22 cellular contexts compared by ENCODE assay signal in the genomic region with DNA sequence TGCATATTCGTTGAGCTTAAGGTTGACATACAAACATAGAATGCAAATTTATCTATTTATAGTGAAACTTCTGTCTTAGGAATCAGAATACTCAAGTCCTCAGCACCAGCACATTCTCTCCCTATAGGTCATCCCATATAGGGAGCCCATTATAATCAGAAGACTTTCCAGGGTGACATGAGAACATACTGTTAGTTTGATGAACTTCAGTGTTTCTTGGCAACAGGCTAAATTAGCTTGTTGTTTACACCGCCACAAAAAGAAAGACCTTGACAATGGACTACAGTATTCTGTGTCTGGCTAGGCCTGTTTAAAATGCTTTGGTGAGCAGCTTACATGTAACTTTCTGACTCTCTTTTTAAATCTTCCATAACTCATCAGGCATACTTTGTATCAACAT.
DNase-seq lines count a peak whose midpoint lies in the region.
"Had no signal": no experiment of that assay in that cellular context is flagged by ENCODE, and none has a peak within 500 bp of the region (broad histone marks: within the 10 kb centered on the region; RNA-seq: fewer than 3 reads in every experiment).

No MANE protein-coding gene starts in this region.

- no peak overlapping the region for H3K9ac ChIP-seq in mesenchymal stem cell (ENCODE audit: low read length)
- H3K9ac ChIP-seq: BLaER1 had no signal

- H3K79me1 ChIP-seq in mesenchymal stem cell (replicated peaks; ENCODE audit: low read length, poor library complexity, severe bottlenecking), result no peaks in the 10 kb centered on the region

- H3K27ac ChIP-seq in mesenchymal stem cell (ENCODE audit: low read length, poor library complexity, severe bottlenecking), result no peak overlapping the region
- H3K27ac ChIP-seq: BLaER1 had no signal

- no peaks in the 10 kb centered on the region for H3K36me3 ChIP-seq in mesenchymal stem cell (ENCODE audit: control insufficient read depth in 1 of 2, insufficient read depth in 2 of 2, low read depth in 1 of 2, low read length in 2 of 2)
- H3K36me3 ChIP-seq: BE2C, BLaER1 had no signal

- H3K14ac ChIP-seq in mesenchymal stem cell (ENCODE audit: low read length in 2 of 2), result no peak overlapping the region

- H3K4me1 ChIP-seq in mesenchymal stem cell (ENCODE audit: control insufficient read depth, insufficient read depth, low read depth, low read length), result peaks cover 1% of the 10 kb centered on the region
- H3K4me1 ChIP-seq: BE2C, BLaER1 had no signal

- in situ Hi-C loops in SK-MEL-5 (cut with HindIII; ENCODE audit: low pct_unique_long_range_greater_than_20kb, low sequenced_read_pairs), result no loop called here

- H3K4me3 ChIP-seq in mesenchymal stem cell (ENCODE audit: insufficient read depth in 1 of 2, low read depth in 1 of 2, low read length in 2 of 2), result no peak overlapping the region
- H3K4me3 ChIP-seq: BLaER1, GM12878 had no signal

- no peak overlapping the region for H4K91ac ChIP-seq in mesenchymal stem cell (ENCODE audit: low read length)

- H2AFZ ChIP-seq in mesenchymal stem cell (ENCODE audit: low read depth, low read length), result no peak overlapping the region

- H2BK120ac ChIP-seq in mesenchymal stem cell (ENCODE audit: low read depth, low read length), result no peak overlapping the region

- no peak overlapping the region for H2BK15ac ChIP-seq in mesenchymal stem cell (ENCODE audit: low read depth, poor library complexity, severe bottlenecking)

- no peak overlapping the region for H3K18ac ChIP-seq in mesenchymal stem cell (ENCODE audit: low read depth in 1 of 2, low read length in 2 of 2)

- no peaks in the 10 kb centered on the region for H3K27me3 ChIP-seq in mesenchymal stem cell (ENCODE audit: control insufficient read depth in 1 of 2, insufficient read depth in 1 of 2, low read length in 2 of 2)
- H3K27me3 ChIP-seq: BE2C, BLaER1 had no signal

- no peak overlapping the region for H2AK5ac ChIP-seq in mesenchymal stem cell (ENCODE audit: low read length, severe bottlenecking)

- WGBS in mesenchymal stem cell, result 100% methylated on average over 1 of the region's 2 CpGs

- DNase-seq in SK-MEL-5 (ENCODE audit: low read depth, low spot score) (peak; percentile 22), foreskin melanocyte (peak; percentile 92), pons (ENCODE audit: low spot score) (peak; percentile 15), mesenchymal stem cell (no peak)
- DNase-seq in activated naive CD4-positive, alpha-beta T cell (lab: John Stamatoyannopoulos, UW), result no peak
- DNase-seq: 8988T; ACHN; BE2C; C1 segment of cervical spinal cord; CD4-positive, alpha-beta memory T cell; CD4-positive, CD25-positive, alpha-beta regulatory T cell; CD8-positive, alpha-beta memory T cell; COR-L47; DMS 273 treated with DMSO at 0.1 percent for 48 hours; DMS153; DMS53; DMS79; DND-41; EL; GDM1 had no signal

- no peak overlapping the region for H3K4me2 ChIP-seq in mesenchymal stem cell (ENCODE audit: low read length, poor library complexity, severe bottlenecking)
- H3K4me2 ChIP-seq: BLaER1 had no signal

- no peak overlapping the region for H2BK5ac ChIP-seq in mesenchymal stem cell (ENCODE audit: low read depth, low read length, poor library complexity, severe bottlenecking)

- H3K23ac ChIP-seq in mesenchymal stem cell (ENCODE audit: low read length in 2 of 2), result no peak overlapping the region

- no peaks in the 10 kb centered on the region for H3K9me3 ChIP-seq in mesenchymal stem cell (ENCODE audit: control insufficient read depth, low read length)
- H3K9me3 ChIP-seq: BE2C, BLaER1 had no signal

- no peak overlapping the region for H3K4ac ChIP-seq in mesenchymal stem cell (ENCODE audit: low read depth in 1 of 2, low read length in 2 of 2)

- no peak overlapping the region for H2BK12ac ChIP-seq in mesenchymal stem cell (ENCODE audit: low read length in 2 of 2)

- no peak overlapping the region for H4K8ac ChIP-seq in mesenchymal stem cell (ENCODE audit: low read length)

Comparison
In these comparisons a context has a peak if more than half of its experiments do, and no peak if none do; other contexts are left out.
1. DNase-seq: peak in SK-MEL-5 (single experiment), foreskin melanocyte (single experiment) and pons (single experiment); none in activated naive CD4-positive, alpha-beta T cell (0 of 4) and mesenchymal stem cell (single experiment).